Comparison of ENCODE assay signal across 23 cellular contexts in genomic region chr12:101021442-101021841, GRCh38.
DNase-seq lines count a peak whose midpoint lies in the region; ATAC-seq, FAIRE-seq and TF ChIP-seq lines count a peak whose summit lies in the region.
"Had no signal": no experiment of that assay in that cellular context is flagged by ENCODE, and none has a peak within 500 bp of the region (broad histone marks: within the 10 kb centered on the region; RNA-seq: fewer than 3 reads in every experiment).

No MANE protein-coding gene starts in this region.

- DNase-seq in DMS 273 (lab: John Stamatoyannopoulos, UW; ENCODE audit: unreplicated experiment) (peak; percentile 1), DMS 273 treated with DMSO at 0.1 percent for 48 hours (lab: John Stamatoyannopoulos, UW) (no peak), SJSA1 (ENCODE audit: low read depth in 1 of 2, low spot score in 2 of 2) (peak in 1 of 2 experiments; percentile 14), fibroblast of villous mesenchyme (ENCODE audit: low read depth) (peak; percentile 2), small intestine (no peak), neuronal stem cell (ENCODE audit: low spot score) (no peak)
- DNase-seq: activated CD4-positive, alpha-beta T cell treated with anti-CD3 and anti-CD28 coated beads for 36 hours; activated naive CD4-positive, alpha-beta T cell; activated T-cell treated with anti-CD3 and anti-CD28 coated beads, Interleukin-2, amount 50 U/mL, for 4 hours; BE2C; Caco-2; KBM-7; left lung; mucosa of descending colon; NCI-H1694; NCI-H2227 treated with DMSO at 0.1 percent for 48 hours; NCI-H774; SHP77; stimulated activated naive CD4-positive, alpha-beta T cell had no signal

- WGBS in small intestine, 3 donors: 82 to 91% (median 87%) methylated on average over 3 of the region's 3 CpGs
- WGBS in neuronal stem cell (ENCODE audit: extremely low coverage in 2 of 2, insufficient read length in 2 of 2, insufficient replicate concordance in 1 of 2), 2 donors: no CpG with 5 or more reads among the region's 3 CpGs

- no peak overlapping the region for H2AK5ac ChIP-seq in neuronal stem cell (ENCODE audit: low read depth, low read length)

- H3K4me1 ChIP-seq in SJSA1 (replicated peaks) (peaks cover 31% of the 10 kb centered on the region), small intestine (ENCODE audit: control insufficient read depth in 2 of 2, insufficient read depth in 1 of 2, low read depth in 1 of 2, low read length in 1 of 2) (no peaks in the 10 kb centered on the region), neuronal stem cell (ENCODE audit: control insufficient read depth in 2 of 2, insufficient read depth in 1 of 2, low read depth in 1 of 2, low read length in 2 of 2) (no peaks in the 10 kb centered on the region)
- H3K4me1 ChIP-seq: BE2C, left lung had no signal

- H3K18ac ChIP-seq in neuronal stem cell (ENCODE audit: low read length): no peak overlapping the region

- no peaks in the 10 kb centered on the region for H3K36me3 ChIP-seq in SJSA1
- H3K36me3 ChIP-seq in small intestine (ENCODE audit: control insufficient read depth in 2 of 2, insufficient read depth in 2 of 2, low read length in 2 of 2): no peaks in the 10 kb centered on the region
- H3K36me3 ChIP-seq in neuronal stem cell (replicated peaks in 1 of 2; ENCODE audit: control insufficient read depth in 2 of 2, insufficient read depth in 2 of 2, low read length in 2 of 2): no peaks in the 10 kb centered on the region
- H3K36me3 ChIP-seq: BE2C, cardiac muscle cell, left lung had no signal

- peak; percentile 74 for FAIRE-seq in small intestine (lab: Jason Lieb, UNC)

- no peak overlapping the region for H4K91ac ChIP-seq in neuronal stem cell (ENCODE audit: low read depth, low read length, poor library complexity)

- no peak overlapping the region for H3K9ac ChIP-seq in neuronal stem cell (ENCODE audit: low read depth, low read length, poor library complexity)

- H4K8ac ChIP-seq in neuronal stem cell (ENCODE audit: low read depth, low read length): no peak overlapping the region

- ATAC-seq in HG02885 (IDR thresholded peaks at IDR 0.05; ENCODE audit: poor library complexity, unreplicated experiment) (no peak), HG03354 (IDR thresholded peaks at IDR 0.05; ENCODE audit: poor library complexity, severe bottlenecking, unreplicated experiment) (no peak)
- ATAC-seq: activated CD4-positive, alpha-beta T cell treated with anti-CD3 and anti-CD28 coated beads for 36 hours; activated T-cell treated with anti-CD3 and anti-CD28 coated beads, Interleukin-2, amount 50 U/mL, for 4 hours; mucosa of descending colon had no signal

- no peak overlapping the region for H3K4ac ChIP-seq in neuronal stem cell (ENCODE audit: low read length)

- no peak overlapping the region for H3K4me2 ChIP-seq in neuronal stem cell (ENCODE audit: insufficient read depth, low read length, poor library complexity, severe bottlenecking)

- no peak overlapping the region for H2AFZ ChIP-seq in neuronal stem cell (ENCODE audit: low read length)

- H2BK120ac ChIP-seq in neuronal stem cell (ENCODE audit: low read depth, low read length): no peak overlapping the region

- H3K9me3 ChIP-seq in SJSA1 (replicated peaks): no peaks in the 10 kb centered on the region
- H3K9me3 ChIP-seq in small intestine (ENCODE audit: control insufficient read depth, low read depth): no peaks in the 10 kb centered on the region
- H3K9me3 ChIP-seq in neuronal stem cell (replicated peaks in 1 of 2; ENCODE audit: control insufficient read depth in 2 of 2, insufficient read depth in 1 of 2, low read depth in 1 of 2, low read length in 2 of 2): no peaks in the 10 kb centered on the region
- H3K9me3 ChIP-seq: BE2C, Caco-2, left lung, mucosa of descending colon had no signal

- H2BK5ac ChIP-seq in neuronal stem cell (ENCODE audit: low read length): no peak overlapping the region

- H3K27me3 ChIP-seq in SJSA1 (replicated peaks): no peaks in the 10 kb centered on the region
- H3K27me3 ChIP-seq in small intestine (ENCODE audit: control insufficient read depth in 2 of 2, insufficient read depth in 2 of 2, low read length in 2 of 2): no peaks in the 10 kb centered on the region
- no peaks in the 10 kb centered on the region for H3K27me3 ChIP-seq in neuronal stem cell (ENCODE audit: control insufficient read depth in 3 of 3, insufficient read depth in 3 of 3, low read depth in 1 of 3, low read length in 3 of 3)
- H3K27me3 ChIP-seq: BE2C, cardiac muscle cell, left lung had no signal

- no peak overlapping the region for H2BK12ac ChIP-seq in neuronal stem cell (ENCODE audit: low read length)

- no peak overlapping the region for H3K14ac ChIP-seq in neuronal stem cell (ENCODE audit: low read length)

- H3K4me3 ChIP-seq in SJSA1 (no peak overlapping the region), fibroblast of villous mesenchyme (ENCODE audit: low read depth, low read length) (no peak overlapping the region), small intestine (ENCODE audit: low read depth in 1 of 2, low read length in 2 of 2) (no peak overlapping the region), neuronal stem cell (ENCODE audit: low read length in 2 of 2) (no peak overlapping the region)
- H3K4me3 ChIP-seq: cardiac muscle cell, left lung, mucosa of descending colon had no signal

- no peak overlapping the region for H2BK15ac ChIP-seq in neuronal stem cell (ENCODE audit: low read length)

- no peak for TF ChIP-seq CTCF in fibroblast of villous mesenchyme (IDR thresholded peaks at IDR 0.05; ENCODE audit: insufficient read depth, low read depth, low read length)

- H3K79me1 ChIP-seq in neuronal stem cell (ENCODE audit: low read depth, low read length): no peaks in the 10 kb centered on the region

- no peak overlapping the region for H3K23ac ChIP-seq in neuronal stem cell (ENCODE audit: low read depth, low read length, poor library complexity)

- H3K27ac ChIP-seq in SJSA1: peak overlapping the region; percentile 88
- no peak overlapping the region for H3K27ac ChIP-seq in small intestine (ENCODE audit: low read depth in 1 of 2, low read length in 1 of 2)
- no peak overlapping the region for H3K27ac ChIP-seq in neuronal stem cell (replicated peaks; ENCODE audit: low read length)
- H3K27ac ChIP-seq: 22Rv1, cardiac muscle cell, left lung had no signal

Comparison
In these comparisons a context has a peak if more than half of its experiments do, and no peak if none do; other contexts are left out.
1. DNase-seq: peak in DMS 273 (single experiment) and fibroblast of villous mesenchyme (single experiment); none in DMS 273 treated with DMSO at 0.1 percent for 48 hours (single experiment), small intestine (single experiment) and neuronal stem cell (single experiment).